ENCODE assay signal across 20 cellular contexts in genomic region chr20:63939061-63939935, GRCh38. TPM values are rescaled to one million over a fixed set of nuclear protein-coding genes. Genes with fewer than 3 reads are reported as not detected.
DNase-seq lines count a peak whose midpoint lies in the region; ATAC-seq and TF ChIP-seq lines count a peak whose summit lies in the region.
"Had no signal": no experiment of that assay in that cellular context is flagged by ENCODE, and none has a peak within 500 bp of the region (broad histone marks: within the 10 kb centered on the region; RNA-seq: fewer than 3 reads in every experiment).

No MANE protein-coding gene starts in this region.

- in situ Hi-C loops in GM13977 (cut with MboI; ENCODE audit: low pct_unique_long_range_greater_than_20kb, low sequenced_read_pairs, unreplicated experiment) = no loop called here

- H3K4me1 ChIP-seq in esophagus squamous epithelium = peaks cover 11 to 45% (median 17%) of the 10 kb centered on the region in 3 donors
- H3K4me1 ChIP-seq in neural progenitor cell = no peaks in the 10 kb centered on the region
- H3K4me1 ChIP-seq in aorta (ENCODE audit: control insufficient read depth in 1 of 2, insufficient read depth in 2 of 2, low read length in 2 of 2) = no peaks in the 10 kb centered on the region

- no peak for ATAC-seq in HG02798 (IDR thresholded peaks at IDR 0.05; ENCODE audit: poor library complexity, unreplicated experiment)
- ATAC-seq in aorta (ENCODE audit: low FRiP score) = no peak
- ATAC-seq in GM18907 (IDR thresholded peaks at IDR 0.05; ENCODE audit: unreplicated experiment) = no peak
- ATAC-seq: gastrocnemius medialis had no signal

- no peak overlapping the region for H3K27ac Mint-ChIP-seq in neural progenitor cell
- H3K27ac Mint-ChIP-seq: activated naive CD8-positive, alpha-beta T cell; brain; dendritic cell treated with granulocyte-macrophage colony-stimulating factor and Interleukin-4, amounts not matched to agents 40 ng/mL and 50 ng/mL, for 4 days; type B pancreatic cell had no signal

- H3K4me1 Mint-ChIP-seq in neural progenitor cell = peaks cover 5% of the 10 kb centered on the region
- H3K4me1 Mint-ChIP-seq: brain had no signal

- DNase-seq in GM13977 (ENCODE audit: low spot score) = peak; percentile 24
- DNase-seq in esophagus squamous epithelium (lab: John Stamatoyannopoulos, UW) = no peak
- no peak for DNase-seq in neural progenitor cell (ENCODE audit: low spot score)
- DNase-seq in aorta = no peak
- no peak for DNase-seq in epidermal melanocyte (ENCODE audit: insufficient read length, low spot score)
- DNase-seq: activated T-cell treated with anti-CD3 and anti-CD28 coated beads, Interleukin-2, amount 50 U/mL, for 1 hour; COR-L47; gastrocnemius medialis; NCI-H2029; NCI-H446 treated with DMSO at 0.1 percent for 48 hours; stimulated activated naive CD4-positive, alpha-beta T cell treated with Interleukin-2 at 50 U/mL for 16 hours had no signal

- no peaks in the 10 kb centered on the region for H3K9me3 Mint-ChIP-seq in neural progenitor cell
- H3K9me3 Mint-ChIP-seq: brain; dendritic cell treated with granulocyte-macrophage colony-stimulating factor and Interleukin-4, amounts not matched to agents 40 ng/mL and 50 ng/mL, for 4 days; type B pancreatic cell had no signal

- 85 to 88% methylated on average over 4 to 5 of the region's 33 CpGs for WGBS in esophagus squamous epithelium, 2 donors
- WGBS in aorta, 2 donors = 76 to 83% methylated on average over 24 to 33 of the region's 33 CpGs

- H3K27me3 ChIP-seq in esophagus squamous epithelium (no peaks in the 10 kb centered on the region), neural progenitor cell (no peaks in the 10 kb centered on the region), aorta (ENCODE audit: control insufficient read depth in 1 of 2, insufficient read depth in 2 of 2, low read length in 1 of 2) (no peaks in the 10 kb centered on the region)
- H3K27me3 ChIP-seq: gastrocnemius medialis had no signal

- H3K4me3 Mint-ChIP-seq in neural progenitor cell = no peak overlapping the region
- H3K4me3 Mint-ChIP-seq: activated naive CD8-positive, alpha-beta T cell; brain; dendritic cell treated with granulocyte-macrophage colony-stimulating factor and Interleukin-4, amounts not matched to agents 40 ng/mL and 50 ng/mL, for 4 days; naive thymus-derived CD8-positive, alpha-beta T cell; type B pancreatic cell had no signal

- H3K36me3 ChIP-seq in esophagus squamous epithelium (peaks cover 25 to 94% (median 38%) of the 10 kb centered on the region in 3 donors), neural progenitor cell (no peaks in the 10 kb centered on the region), aorta (ENCODE audit: control insufficient read depth in 1 of 2, insufficient read depth in 2 of 2, low read length in 1 of 2) (peaks cover 0 to 9% of the 10 kb centered on the region in 2 donors)

- H3K79me2 ChIP-seq in neural progenitor cell (ENCODE audit: low read depth) = no peaks in the 10 kb centered on the region

- H3K9me3 ChIP-seq in esophagus squamous epithelium = no peaks in the 10 kb centered on the region
- no peaks in the 10 kb centered on the region for H3K9me3 ChIP-seq in neural progenitor cell (ENCODE audit: low read depth)
- H3K9me3 ChIP-seq in aorta (ENCODE audit: control insufficient read depth, low read length) = no peaks in the 10 kb centered on the region
- H3K9me3 ChIP-seq: gastrocnemius medialis, psoas muscle had no signal

- no peak overlapping the region for H2AFZ ChIP-seq in neural progenitor cell (replicated peaks)

- peaks cover 55% of the 10 kb centered on the region for H4K20me1 ChIP-seq in neural progenitor cell (ENCODE audit: low read depth)

- H3F3A ChIP-seq in neural progenitor cell (ENCODE audit: low read depth) = peaks cover 18% of the 10 kb centered on the region

- intact Hi-C loops in esophagus squamous epithelium (cut with DNase I) = no loop called here
- intact Hi-C loops in aorta (cut with DNase I) = no loop called here

- H3K36me3 Mint-ChIP-seq in neural progenitor cell = peaks cover 19% of the 10 kb centered on the region

- no peak overlapping the region for H3K9ac ChIP-seq in neural progenitor cell

- no peak for TF ChIP-seq POLR2A in esophagus squamous epithelium (IDR thresholded peaks at IDR 0.05)

- no peak for TF ChIP-seq CTCF in 22Rv1 (IDR thresholded peaks at IDR 0.05)
- TF ChIP-seq CTCF in GM13977 (IDR thresholded peaks at IDR 0.05; ENCODE audit: extremely low read depth, insufficient read depth, missing control alignments) = no peak
- TF ChIP-seq CTCF in esophagus squamous epithelium (IDR thresholded peaks at IDR 0.05) = no peak
- no peak for TF ChIP-seq CTCF in neural progenitor cell (IDR thresholded peaks at IDR 0.05)

- peaks cover 4% of the 10 kb centered on the region for H3K27me3 Mint-ChIP-seq in neural progenitor cell (ENCODE audit: insufficient read depth, low read depth)
- H3K27me3 Mint-ChIP-seq: activated naive CD8-positive, alpha-beta T cell; dendritic cell treated with granulocyte-macrophage colony-stimulating factor and Interleukin-4, amounts not matched to agents 40 ng/mL and 50 ng/mL, for 4 days; naive thymus-derived CD8-positive, alpha-beta T cell; type B pancreatic cell had no signal

- peak overlapping the region; percentile 23; the same call in 1 of the 2 replicates for H3K27ac ChIP-seq in 22Rv1
- H3K27ac ChIP-seq in esophagus squamous epithelium = peak overlapping the region in 3 of 4 donors; percentile 5 to 39 (median 16)
- no peak overlapping the region for H3K27ac ChIP-seq in neural progenitor cell
- no peak overlapping the region for H3K27ac ChIP-seq in aorta (ENCODE audit: low read depth in 1 of 2, low read length in 2 of 2)
- H3K27ac ChIP-seq: psoas muscle had no signal

- H3K4me3 ChIP-seq in esophagus squamous epithelium (no peak overlapping the region), neural progenitor cell (peak overlapping the region; percentile 13), aorta (ENCODE audit: low read length in 2 of 2) (no peak overlapping the region)
- H3K4me3 ChIP-seq: gastrocnemius medialis, psoas muscle had no signal

- peak overlapping the region; percentile 37 for H3K4me2 ChIP-seq in neural progenitor cell

RNA-seq across cellular contexts. Expression of gene UCKL1, which starts 16.9 kb away (rescaled TPM):
- 10 to 100 TPM; 23.1 to 38.0 (median 25.6) TPM for total RNA-seq in esophagus squamous epithelium
- 10.8 and 22.7 TPM in 2 replicates for total RNA-seq in neural progenitor cell (ENCODE audit: low replicate concordance)
- 10 to 100 TPM; 27.2 to 39.5 TPM for total RNA-seq in aorta
- polyA plus RNA-seq in aorta = 10 to 100 TPM; 24.3 to 85.0 TPM

RNA-seq across cellular contexts. Expression of gene ZNF512B, which starts 30.4 kb away (rescaled TPM):
- total RNA-seq in esophagus squamous epithelium = 10 to 100 TPM; 10.7 to 17.6 (median 14.2) TPM
- total RNA-seq in neural progenitor cell (ENCODE audit: low replicate concordance) = 2.9 and 11.4 TPM in 2 replicates
- 10 to 100 TPM; 10.8 to 16.5 TPM for total RNA-seq in aorta
- polyA plus RNA-seq in aorta = 10 to 100 TPM in 1 of 2 donors, 1 to 10 TPM in 1; 1.5 to 10.8 TPM

RNA-seq across cellular contexts. Expression of gene SAMD10, which starts 40.1 kb away (rescaled TPM):
- 10 to 100 TPM in 1 of 4 donors, 1 to 10 TPM in 3; 5.1 to 15.9 (median 6.8) TPM for total RNA-seq in esophagus squamous epithelium
- 0.19 and 4.9 TPM in 2 replicates for total RNA-seq in neural progenitor cell (ENCODE audit: low replicate concordance)
- total RNA-seq in aorta = 1 to 10 TPM in 1 of 2 donors, under 1 TPM in 1; 0.84 to 4.1 TPM
- polyA plus RNA-seq in aorta = 1 to 10 TPM; 1.8 to 2.0 TPM

RNA-seq across cellular contexts. Expression of gene PRPF6, which starts 41.6 kb away (rescaled TPM):
- 10 to 100 TPM; 34.1 to 57.4 (median 45.8) TPM for total RNA-seq in esophagus squamous epithelium
- total RNA-seq in neural progenitor cell (ENCODE audit: low replicate concordance) = 51.9 and 77.0 TPM in 2 replicates
- 10 to 100 TPM; 50.3 to 59.1 TPM for total RNA-seq in aorta
- 10 to 100 TPM; 20.9 to 53.3 TPM for polyA plus RNA-seq in aorta

RNA-seq across cellular contexts. Expression of gene DNAJC5, which starts 44.4 kb away (rescaled TPM):
- total RNA-seq in esophagus squamous epithelium (10 to 100 TPM; 58.7 to 89.5 (median 75.4) TPM), neural progenitor cell (ENCODE audit: low replicate concordance) (17.2 and 37.9 TPM in 2 replicates), aorta (10 to 100 TPM; 34.6 to 38.1 TPM)
- polyA plus RNA-seq in aorta = 10 to 100 TPM; 16.2 to 17.2 TPM

Comparison
In these comparisons a context has a peak if more than half of its experiments do, and no peak if none do; other contexts are left out.
1. H3K27ac ChIP-seq: peak in 22Rv1 (single experiment) and esophagus squamous epithelium (3 of 4); none in neural progenitor cell (single experiment) and aorta (0 of 2).